ENCODE assay signal across 1 cellular context in genomic region chr1:213136190-213136917, GRCh38.
TF ChIP-seq lines count a peak whose summit lies in the region.

No MANE protein-coding gene starts in this region.

TF ChIP-seq in GM23338, 12 proteins besides CTCF, POLR2A, EP300 and RAD21 (continued from another document):
- TF ChIP-seq, protein P1, sequence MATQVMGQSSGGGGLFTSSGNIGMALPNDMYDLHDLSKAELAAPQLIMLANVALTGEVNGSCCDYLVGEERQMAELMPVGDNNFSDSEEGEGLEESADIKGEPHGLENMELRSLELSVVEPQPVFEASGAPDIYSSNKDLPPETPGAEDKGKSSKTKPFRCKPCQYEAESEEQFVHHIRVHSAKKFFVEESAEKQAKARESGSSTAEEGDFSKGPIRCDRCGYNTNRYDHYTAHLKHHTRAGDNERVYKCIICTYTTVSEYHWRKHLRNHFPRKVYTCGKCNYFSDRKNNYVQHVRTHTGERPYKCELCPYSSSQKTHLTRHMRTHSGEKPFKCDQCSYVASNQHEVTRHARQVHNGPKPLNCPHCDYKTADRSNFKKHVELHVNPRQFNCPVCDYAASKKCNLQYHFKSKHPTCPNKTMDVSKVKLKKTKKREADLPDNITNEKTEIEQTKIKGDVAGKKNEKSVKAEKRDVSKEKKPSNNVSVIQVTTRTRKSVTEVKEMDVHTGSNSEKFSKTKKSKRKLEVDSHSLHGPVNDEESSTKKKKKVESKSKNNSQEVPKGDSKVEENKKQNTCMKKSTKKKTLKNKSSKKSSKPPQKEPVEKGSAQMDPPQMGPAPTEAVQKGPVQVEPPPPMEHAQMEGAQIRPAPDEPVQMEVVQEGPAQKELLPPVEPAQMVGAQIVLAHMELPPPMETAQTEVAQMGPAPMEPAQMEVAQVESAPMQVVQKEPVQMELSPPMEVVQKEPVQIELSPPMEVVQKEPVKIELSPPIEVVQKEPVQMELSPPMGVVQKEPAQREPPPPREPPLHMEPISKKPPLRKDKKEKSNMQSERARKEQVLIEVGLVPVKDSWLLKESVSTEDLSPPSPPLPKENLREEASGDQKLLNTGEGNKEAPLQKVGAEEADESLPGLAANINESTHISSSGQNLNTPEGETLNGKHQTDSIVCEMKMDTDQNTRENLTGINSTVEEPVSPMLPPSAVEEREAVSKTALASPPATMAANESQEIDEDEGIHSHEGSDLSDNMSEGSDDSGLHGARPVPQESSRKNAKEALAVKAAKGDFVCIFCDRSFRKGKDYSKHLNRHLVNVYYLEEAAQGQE (IDR thresholded peaks at IDR 0.05; ENCODE audit: unreplicated experiment): no peak
- TF ChIP-seq NANOG (IDR thresholded peaks at IDR 0.05; ENCODE audit: borderline replicate concordance) (no peak), EZH2phosphoT487 (IDR thresholded peaks at IDR 0.05; ENCODE audit: unreplicated experiment) (no peak), CREB1 (CRISPR knock-in tag; IDR thresholded peaks at IDR 0.05; ENCODE audit: low read depth) (no peak)
